Comparison of ENCODE assay signal across 8 cellular contexts in genomic region chr16:56519459-56520250, GRCh38. TPM values are rescaled to one million over a fixed set of nuclear protein-coding genes. Genes with fewer than 3 reads are reported as not detected.
DNase-seq lines count a peak whose midpoint lies in the region; ATAC-seq and TF ChIP-seq lines count a peak whose summit lies in the region.

BBS2 (minus strand) TSS chr16:56520024; CDS start chr16:56519862, 162 bp downstream.

- H3K4me3 ChIP-seq in duodenal mucosa (ENCODE audit: low read depth in 1 of 2, low read length in 2 of 2) (peak within 1 kb of the TSS; percentile 87 to 91), lower leg skin (ENCODE audit: low read depth, poor library complexity, severe bottlenecking) (peak within 1 kb of the TSS; percentile 76)

- H3K4me3 Mint-ChIP-seq in CD4-positive, alpha-beta T cell: peak within 1 kb of the TSS; percentile 91
- peak within 1 kb of the TSS; percentile 78 for H3K4me3 Mint-ChIP-seq in activated CD8-positive, alpha-beta T cell treated with anti-CD3 and anti-CD28 coated beads for 36 hours

- no peak for TF ChIP-seq CTCF in CD4-positive, alpha-beta T cell (IDR thresholded peaks at IDR 0.05)
- TF ChIP-seq CTCF in activated CD8-positive, alpha-beta T cell treated with anti-CD3 and anti-CD28 coated beads for 36 hours (IDR thresholded peaks at IDR 0.05): no peak
- TF ChIP-seq CTCF in lower leg skin (IDR thresholded peaks at IDR 0.05): no peak

- H3K36me3 Mint-ChIP-seq in CD4-positive, alpha-beta T cell (ENCODE audit: low read depth): no peaks in the 10 kb centered on the region
- H3K36me3 Mint-ChIP-seq in activated CD8-positive, alpha-beta T cell treated with anti-CD3 and anti-CD28 coated beads for 36 hours (ENCODE audit: low read depth): no peaks in the 10 kb centered on the region

- no peaks in the 10 kb centered on the region for H3K36me3 ChIP-seq in duodenal mucosa (ENCODE audit: control insufficient read depth in 1 of 2, insufficient read depth in 2 of 2, low read length in 2 of 2)

- POLR2A ChIA-PET in CD4-positive, alpha-beta T cell (lab: Charles Lee): interaction anchor here (0.5 to 2.2 kb wide), 13 partner anchors 9 to 1609 kb away, joined by 3 to 12 read pairs (median 4); partner anchors contain the start of genes CFAP20, HERPUD1, MT2A and NUDT21
- POLR2A ChIA-PET in activated CD8-positive, alpha-beta T cell treated with anti-CD3 and anti-CD28 coated beads for 36 hours (lab: Charles Lee): interaction anchor here (0.7 to 1.3 kb wide), 4 partner anchors 14 to 59 kb away, joined by 3 to 4 read pairs (median 3); no protein-coding TSS in a partner anchor

- peak within 1 kb of the TSS; percentile 76 for H3K9ac ChIP-seq in duodenal mucosa (ENCODE audit: low read depth in 1 of 2, low read length in 2 of 2)

- peak within 1 kb of the TSS; percentile 90 for H3K27ac Mint-ChIP-seq in CD4-positive, alpha-beta T cell
- peak within 1 kb of the TSS; percentile 49 for H3K27ac Mint-ChIP-seq in activated CD8-positive, alpha-beta T cell treated with anti-CD3 and anti-CD28 coated beads for 36 hours

- CTCF ChIA-PET in CD4-positive, alpha-beta T cell (lab: Charles Lee): interaction anchor here (2.9 kb wide), 1 partner anchor 182 kb away, joined by 10 read pairs; no protein-coding TSS in a partner anchor
- CTCF ChIA-PET in activated CD8-positive, alpha-beta T cell treated with anti-CD3 and anti-CD28 coated beads for 36 hours (lab: Charles Lee): interaction anchor here (3.1 kb wide), 1 partner anchor 183 kb away, joined by 9 read pairs; no protein-coding TSS in a partner anchor

- no peaks in the 10 kb centered on the region for H3K27me3 Mint-ChIP-seq in CD4-positive, alpha-beta T cell
- H3K27me3 Mint-ChIP-seq in activated CD8-positive, alpha-beta T cell treated with anti-CD3 and anti-CD28 coated beads for 36 hours: no peaks in the 10 kb centered on the region

- H3K9me3 Mint-ChIP-seq in CD4-positive, alpha-beta T cell: no peaks in the 10 kb centered on the region
- no peaks in the 10 kb centered on the region for H3K9me3 Mint-ChIP-seq in activated CD8-positive, alpha-beta T cell treated with anti-CD3 and anti-CD28 coated beads for 36 hours

- peaks cover 13 to 16% of the 10 kb centered on the region in 2 donors for H3K4me1 ChIP-seq in duodenal mucosa (ENCODE audit: control insufficient read depth in 1 of 2, insufficient read depth in 2 of 2, low read length in 2 of 2)

- no peak for TF ChIP-seq POLR2A in lower leg skin (IDR thresholded peaks at IDR 0.05)

- intact Hi-C loops in CD4-positive, alpha-beta T cell (cut with DNase I, micrococcal nuclease): loop anchor here in 1 of 2 experiments (5.0 kb wide), 1 partner anchor 67 kb away; the partner anchor contains the start of genes NUDT21 and OGFOD1
- intact Hi-C loops in activated CD8-positive, alpha-beta T cell treated with anti-CD3 and anti-CD28 coated beads for 36 hours (cut with micrococcal nuclease): no loop called here
- intact Hi-C loops in lower leg skin (cut with DNase I; ENCODE audit: low total_unique reads): loop anchor here (10.0 kb wide), 2 partner anchors 85 to 185 kb away; partner anchors contain the start of gene MT2A

- WGBS in lower leg skin, 2 donors: 0 to 1% methylated on average over 28 to 65 of the region's 65 CpGs

- peak within 1 kb of the TSS; percentile 91 for H3K27ac ChIP-seq in CD4-positive, alpha-beta T cell (ENCODE audit: low read depth, low read length)
- H3K27ac ChIP-seq in duodenal mucosa (ENCODE audit: low read depth, low read length): peak within 1 kb of the TSS; percentile 85

- no peaks in the 10 kb centered on the region for H3K27me3 ChIP-seq in CD4-positive, alpha-beta T cell (ENCODE audit: control insufficient read depth, insufficient read depth, low read length)
- no peaks in the 10 kb centered on the region for H3K27me3 ChIP-seq in duodenal mucosa (ENCODE audit: control insufficient read depth in 1 of 2, insufficient read depth in 2 of 2, low read length in 2 of 2)

- peaks cover 51% of the 10 kb centered on the region for H3K4me1 Mint-ChIP-seq in CD4-positive, alpha-beta T cell (ENCODE audit: low read depth)
- H3K4me1 Mint-ChIP-seq in activated CD8-positive, alpha-beta T cell treated with anti-CD3 and anti-CD28 coated beads for 36 hours (ENCODE audit: low read depth): peaks cover 36% of the 10 kb centered on the region

- H3K9me3 ChIP-seq in CD4-positive, alpha-beta T cell (ENCODE audit: control insufficient read depth, low read length): no peaks in the 10 kb centered on the region
- H3K9me3 ChIP-seq in duodenal mucosa (ENCODE audit: control insufficient read depth in 1 of 2, low read length in 2 of 2): no peaks in the 10 kb centered on the region

- peak; percentile 84 for ATAC-seq in CD4-positive, alpha-beta T cell (ENCODE audit: poor library complexity)
- ATAC-seq in GM19438 (IDR thresholded peaks at IDR 0.05; ENCODE audit: low read depth, unreplicated experiment) (peak; percentile 84), HG03571 (IDR thresholded peaks at IDR 0.05; ENCODE audit: unreplicated experiment) (peak; percentile 86)
- ATAC-seq in activated CD8-positive, alpha-beta T cell treated with anti-CD3 and anti-CD28 coated beads for 36 hours: peak; percentile 78

- DNase-seq in CD4-positive, alpha-beta T cell: peak; percentile 87 to 94 (median 92)
- peak; percentile 53 for DNase-seq in NCI-H82 treated with DMSO at 0.1 percent for 48 hours (lab: John Stamatoyannopoulos, UW; ENCODE audit: unreplicated experiment)
- peak; percentile 85 for DNase-seq in activated CD8-positive, alpha-beta T cell treated with anti-CD3 and anti-CD28 coated beads for 36 hours
- peak; percentile 83 to 97 for DNase-seq in lower leg skin (ENCODE audit: low spot score in 2 of 2)
- DNase-seq in stimulated activated CD4-positive, alpha-beta T cell treated with anti-CD3 and anti-CD28 coated beads, Interleukin-4, amount 100 ng/mL, for 4 hours: peak; percentile 90 to 92

RNA-seq across cellular contexts. Expression of gene BBS2, which starts in this region (rescaled TPM):
- 10 to 100 TPM; 69.6 to 72.8 TPM for total RNA-seq in CD4-positive, alpha-beta T cell
- total RNA-seq in activated CD8-positive, alpha-beta T cell treated with anti-CD3 and anti-CD28 coated beads for 36 hours: 10 to 100 TPM; 16.1 to 17.6 TPM
- 100 to 1,000 TPM in 2 of 4 donors, 10 to 100 TPM in 2; 76.6 to 106 (median 92.4) TPM for total RNA-seq in lower leg skin

Comparison
In these comparisons a context has a peak if more than half of its experiments do, and no peak if none do; other contexts are left out.
1. Peak in every context shown above with its lines: DNase-seq, ATAC-seq, H3K4me3 ChIP-seq and H3K27ac ChIP-seq.